8 cellular contexts compared by ENCODE assay signal in genomic region chr13:99542788-99543406, GRCh38. TPM values are rescaled to one million over a fixed set of nuclear protein-coding genes. Genes with fewer than 3 reads are reported as not detected.
DNase-seq lines count a peak whose midpoint lies in the region; ATAC-seq, FAIRE-seq and TF ChIP-seq lines count a peak whose summit lies in the region.

No MANE protein-coding gene starts in this region.

- H3K9me3 Mint-ChIP-seq in Calu3 (ENCODE audit: low read depth, unreplicated experiment), result no peaks in the 10 kb centered on the region

- no peaks in the 10 kb centered on the region for H3K4me1 ChIP-seq in kidney (ENCODE audit: control insufficient read depth in 1 of 2, insufficient read depth in 1 of 2, low read depth in 1 of 2, low read length in 2 of 2)

- H3K4me3 ChIP-seq in kidney (ENCODE audit: low read length in 2 of 2), result no peak overlapping the region

- no TSS peak for BruUV-seq in Calu3 (replicated peaks; lab: Mats Ljungman, UMichigan)

- no peak for FAIRE-seq in kidney (lab: Jason Lieb, UNC)

- peaks cover 10% of the 10 kb centered on the region for H3K36me3 Mint-ChIP-seq in Calu3 (ENCODE audit: insufficient read depth, unreplicated experiment)

- DNase-seq in activated CD8-positive, alpha-beta memory T cell treated with anti-CD3 and anti-CD28 coated beads, Interleukin-2, amount 50 U/mL, for 48 hours, result peak; percentile 65
- DNase-seq in activated CD8-positive, alpha-beta memory T cell treated with anti-CD3 and anti-CD28 coated beads for 24 hours, result no peak
- DNase-seq in activated T-helper 1 cell treated with Interleukin-2 at 50 U/mL for 16 hours (ENCODE audit: low read depth) (peak; percentile 9), kidney (no peak), NCI-H146 (lab: John Stamatoyannopoulos, UW) (no peak), Calu3 (no peak)
- peak; percentile 60 for DNase-seq in stimulated activated CD4-positive, alpha-beta T cell treated with anti-CD3 and anti-CD28 coated beads, Interleukin-4, amount 100 ng/mL, for 24 hours

- no peak overlapping the region for H3K9ac ChIP-seq in kidney (ENCODE audit: low read length in 2 of 2)

- H3K4me1 Mint-ChIP-seq in Calu3 (ENCODE audit: low read depth, unreplicated experiment), result no peaks in the 10 kb centered on the region

- H3K27ac ChIP-seq in kidney (ENCODE audit: low read depth in 2 of 2, low read length in 2 of 2), result no peak overlapping the region

- no peak overlapping the region for H3K4me3 Mint-ChIP-seq in Calu3 (ENCODE audit: low read depth, unreplicated experiment)

- ATAC-seq in HG03045 (IDR thresholded peaks at IDR 0.05; ENCODE audit: unreplicated experiment), result peak; percentile 98

- H3K27me3 Mint-ChIP-seq in Calu3 (ENCODE audit: unreplicated experiment), result no peaks in the 10 kb centered on the region

- TF ChIP-seq CTCF in kidney (IDR thresholded peaks at IDR 0.05; ENCODE audit: borderline replicate concordance, extremely low read depth, insufficient read depth) (no peak), Calu3 (IDR thresholded peaks at IDR 0.05; ENCODE audit: unreplicated experiment) (no peak)

- peaks cover 24 to 36% of the 10 kb centered on the region in 2 donors for H3K36me3 ChIP-seq in kidney (ENCODE audit: control insufficient read depth in 1 of 2, insufficient read depth in 2 of 2, low read length in 2 of 2)

- no peak overlapping the region for H3K27ac Mint-ChIP-seq in Calu3 (ENCODE audit: unreplicated experiment)

- CTCF ChIA-PET in Calu3 (lab: Charles Lee), result no interaction called here

- H3K9me3 ChIP-seq in kidney (ENCODE audit: control insufficient read depth in 1 of 2, low read length in 2 of 2), result no peaks in the 10 kb centered on the region

- intact Hi-C loops in kidney (cut with DNase I) (no loop called here), Calu3 (cut with micrococcal nuclease; ENCODE audit: unreplicated experiment) (no loop called here)

RNA-seq across cellular contexts. Expression of gene TM9SF2, which starts 41.6 kb away (rescaled TPM):
- total RNA-seq in kidney, result 144 TPM
- polyA plus RNA-seq in kidney (ENCODE audit: insufficient read depth, low read depth, low replicate concordance), result 88.3 TPM
- 52.2 and 53.7 TPM in 2 replicates for total RNA-seq in Calu3 (2022)

Comparison
In these comparisons a context has a peak if more than half of its experiments do, and no peak if none do; other contexts are left out.
1. DNase-seq: peak in activated CD8-positive, alpha-beta memory T cell treated with anti-CD3 and anti-CD28 coated beads, Interleukin-2, amount 50 U/mL, for 48 hours (single experiment), activated T-helper 1 cell treated with Interleukin-2 at 50 U/mL for 16 hours (single experiment) and stimulated activated CD4-positive, alpha-beta T cell treated with anti-CD3 and anti-CD28 coated beads, Interleukin-4, amount 100 ng/mL, for 24 hours (single experiment); none in activated CD8-positive, alpha-beta memory T cell treated with anti-CD3 and anti-CD28 coated beads for 24 hours (single experiment), kidney (single experiment), NCI-H146 (single experiment) and Calu3 (single experiment).